In the genomic region with DNA sequence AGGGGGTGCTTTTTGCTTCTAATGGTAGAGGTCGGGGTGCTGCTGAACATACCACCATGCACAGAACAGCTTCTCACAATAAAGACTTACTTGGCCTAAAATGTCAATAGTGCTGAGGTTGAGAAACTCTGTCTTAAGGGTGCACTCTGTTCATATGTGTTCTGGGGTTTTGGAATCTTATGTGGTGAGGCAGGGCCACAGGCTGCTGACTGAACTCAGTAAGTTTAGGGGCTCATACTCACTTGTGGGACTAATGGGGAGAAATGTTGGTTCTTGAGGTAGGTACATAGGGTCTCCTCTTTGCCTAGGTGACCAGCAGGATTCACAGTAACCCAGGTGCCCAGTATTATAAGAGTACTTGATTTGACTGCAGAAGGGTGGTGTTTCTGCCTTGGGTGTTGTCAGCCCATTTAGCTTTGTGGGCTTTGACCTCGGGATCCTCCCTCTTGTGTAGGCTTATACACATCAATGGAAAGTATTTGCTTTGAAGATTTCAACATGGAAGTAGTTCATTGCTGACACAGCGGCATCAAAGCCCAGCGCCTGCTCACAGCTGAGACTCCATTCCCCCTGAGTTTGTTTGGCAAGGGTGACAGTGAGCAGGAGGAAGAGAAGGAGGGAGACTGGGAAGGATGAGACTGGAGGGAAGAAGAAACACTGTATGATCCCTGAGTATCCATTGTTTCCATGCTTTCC, we compare ENCODE assay signal across 1 cellular context.
TF ChIP-seq lines count a peak whose summit lies in the region.

No MANE protein-coding gene starts in this region.

TF ChIP-seq in GM12878, 131 proteins besides CTCF, POLR2A, EP300 and RAD21:
- no peak for TF ChIP-seq MXI1 (IDR thresholded peaks at IDR 0.05; ENCODE audit: low read depth, low read length)
- no peak for TF ChIP-seq HDAC6 (IDR thresholded peaks at IDR 0.05; ENCODE audit: unreplicated experiment)
- TF ChIP-seq ZNF622 (IDR thresholded peaks at IDR 0.05), result no peak
- no peak for TF ChIP-seq IRF4 (IDR thresholded peaks at IDR 0.05; ENCODE audit: low read depth, low read length)
- TF ChIP-seq ATF2 (IDR thresholded peaks at IDR 0.05; ENCODE audit: low read length), result no peak
- no peak for TF ChIP-seq ZNF687 (IDR thresholded peaks at IDR 0.05)
- no peak for TF ChIP-seq IKZF1 (conservative IDR thresholded peaks at IDR 0.05)
- TF ChIP-seq FOXM1 (IDR thresholded peaks at IDR 0.05; ENCODE audit: low read depth, low read length), result no peak
- TF ChIP-seq ZNF592 (IDR thresholded peaks at IDR 0.05), result no peak
- TF ChIP-seq, protein P1, sequence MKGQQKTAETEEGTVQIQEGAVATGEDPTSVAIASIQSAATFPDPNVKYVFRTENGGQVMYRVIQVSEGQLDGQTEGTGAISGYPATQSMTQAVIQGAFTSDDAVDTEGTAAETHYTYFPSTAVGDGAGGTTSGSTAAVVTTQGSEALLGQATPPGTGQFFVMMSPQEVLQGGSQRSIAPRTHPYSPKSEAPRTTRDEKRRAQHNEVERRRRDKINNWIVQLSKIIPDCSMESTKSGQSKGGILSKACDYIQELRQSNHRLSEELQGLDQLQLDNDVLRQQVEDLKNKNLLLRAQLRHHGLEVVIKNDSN (IDR thresholded peaks at IDR 0.05; ENCODE audit: borderline replicate concordance, extremely low read length, insufficient read depth, low read depth, low read length), result no peak
- TF ChIP-seq MEF2A (IDR thresholded peaks at IDR 0.05; ENCODE audit: insufficient read depth, low read depth, low read length), result no peak
- no peak for TF ChIP-seq CBX5 (IDR thresholded peaks at IDR 0.05; ENCODE audit: low read depth)
- no peak for TF ChIP-seq ZNF217 (IDR thresholded peaks at IDR 0.05)
- no peak for TF ChIP-seq GABPA (IDR thresholded peaks at IDR 0.05; ENCODE audit: low read depth)
